9 cellular contexts compared by ENCODE assay signal in the genomic region with DNA sequence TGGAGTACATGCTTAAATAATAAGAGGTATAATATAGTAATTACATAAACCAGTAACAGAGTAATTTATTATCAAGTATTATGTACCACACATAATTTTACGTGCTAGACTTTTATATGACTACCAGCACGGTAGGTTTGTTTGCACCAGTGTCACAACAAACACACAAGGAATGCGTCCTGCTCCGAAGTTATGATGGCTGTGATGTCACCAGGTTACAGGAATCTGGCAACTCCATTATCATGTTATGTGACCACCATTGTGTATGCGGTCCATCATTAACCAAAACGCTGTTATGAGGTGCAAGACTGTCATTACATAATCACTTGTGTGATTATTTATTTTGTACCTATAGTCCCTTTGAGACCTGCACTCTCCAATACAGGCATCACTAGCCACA.
"Had no signal": no experiment of that assay in that cellular context is flagged by ENCODE, and none has a peak within 500 bp of the region (broad histone marks: within the 10 kb centered on the region; RNA-seq: fewer than 3 reads in every experiment).

No MANE protein-coding gene starts in this region.

- H3K9ac ChIP-seq: GM23248 had no signal

- H3K9me3 ChIP-seq: HAP-1 had no signal

- DNase-seq: GM23248, GOT3, H7, HFFc6, IMR-90, KG1 had no signal

- ATAC-seq: HCT116, K562 had no signal

- H2AFZ ChIP-seq: GM23248 had no signal

- H3K36me3 ChIP-seq: HAP-1 had no signal

- H3K4me1 ChIP-seq: HAP-1 had no signal

- FAIRE-seq: K562 had no signal

- H3K4me3 ChIP-seq: GM23248, HAP-1, K562 had no signal

- H3K27ac ChIP-seq: GM23248 had no signal
